Comparison of ENCODE assay signal across 12 cellular contexts in genomic region chr7:155741061-155741460, GRCh38.
DNase-seq lines count a peak whose midpoint lies in the region; ATAC-seq and TF ChIP-seq lines count a peak whose summit lies in the region.
"Had no signal": no experiment of that assay in that cellular context is flagged by ENCODE, and none has a peak within 500 bp of the region (broad histone marks: within the 10 kb centered on the region; RNA-seq: fewer than 3 reads in every experiment).

No MANE protein-coding gene starts in this region.

- H2AFZ ChIP-seq in mammary epithelial cell (ENCODE audit: low read depth, low read length): no peak overlapping the region

- peaks cover 81% of the 10 kb centered on the region for H3K36me3 Mint-ChIP-seq in MCF 10A (ENCODE audit: insufficient read depth, unreplicated experiment)
- H3K36me3 Mint-ChIP-seq in activated T-helper 2 cell treated with anti-CD3 and anti-CD28 coated beads, Interferon-gamma antibody, Interleukin-2, Interleukin-4, amounts not matched to agents 10 μg/mL and 5 μg/mL and 100 μg/mL, durations not matched to agents 14 hours and 24 hours and 36 hours (ENCODE audit: low read depth): peaks cover 85% of the 10 kb centered on the region
- H3K36me3 Mint-ChIP-seq in stimulated activated memory B cell treated with anti-CD40 and anti-IgM and Interleukin-4, amounts not matched to agents 10 μg/mL and 1 μg/mL and 100 μg/mL, for 72 hours: peaks cover 75% of the 10 kb centered on the region
- H3K36me3 Mint-ChIP-seq in effector memory CD8-positive, alpha-beta T cell (ENCODE audit: insufficient read depth): peaks cover 83% of the 10 kb centered on the region

- WGBS in mammary epithelial cell (ENCODE audit: low coverage, missing lambda C conversion rate): 72% methylated on average over 5 of the region's 8 CpGs

- no peaks in the 10 kb centered on the region for H3K4me1 Mint-ChIP-seq in MCF 10A (ENCODE audit: insufficient read depth, unreplicated experiment)
- H3K4me1 Mint-ChIP-seq in activated T-helper 2 cell treated with anti-CD3 and anti-CD28 coated beads, Interferon-gamma antibody, Interleukin-2, Interleukin-4, amounts not matched to agents 10 μg/mL and 5 μg/mL and 100 μg/mL, durations not matched to agents 14 hours and 24 hours and 36 hours (ENCODE audit: low read depth): peaks cover 69% of the 10 kb centered on the region
- peaks cover 21% of the 10 kb centered on the region for H3K4me1 Mint-ChIP-seq in stimulated activated memory B cell treated with anti-CD40 and anti-IgM and Interleukin-4, amounts not matched to agents 10 μg/mL and 1 μg/mL and 100 μg/mL, for 72 hours
- peaks cover 9 to 24% of the 10 kb centered on the region in 2 donors for H3K4me1 Mint-ChIP-seq in effector memory CD8-positive, alpha-beta T cell (ENCODE audit: low read depth in 2 of 2)

- intact Hi-C loops in MCF 10A (cut with micrococcal nuclease): no loop called here
- intact Hi-C loops in mammary epithelial cell (cut with micrococcal nuclease): no loop called here
- intact Hi-C loops in activated T-helper 2 cell treated with anti-CD3 and anti-CD28 coated beads, Interferon-gamma antibody, Interleukin-2, Interleukin-4, amounts not matched to agents 10 μg/mL and 5 μg/mL and 100 μg/mL, durations not matched to agents 14 hours and 24 hours and 36 hours (cut with micrococcal nuclease): no loop called here

- CTCF ChIA-PET in MCF 10A (lab: Yijun Ruan, JAX): interaction anchor here (0.6 to 7.6 kb wide), 5 partner anchors 21 to 1055 kb away, joined by 4 to 74 read pairs (median 4); no protein-coding TSS in a partner anchor
- CTCF ChIA-PET in mammary epithelial cell (lab: Charles Lee; ENCODE audit: low non-redundant PET): no interaction called here

- no peak overlapping the region for H3K27ac Mint-ChIP-seq in MCF 10A (ENCODE audit: low read depth, unreplicated experiment)
- peak overlapping the region; percentile 76 for H3K27ac Mint-ChIP-seq in activated T-helper 2 cell treated with anti-CD3 and anti-CD28 coated beads, Interferon-gamma antibody, Interleukin-2, Interleukin-4, amounts not matched to agents 10 μg/mL and 5 μg/mL and 100 μg/mL, durations not matched to agents 14 hours and 24 hours and 36 hours
- peak overlapping the region; percentile 74 for H3K27ac Mint-ChIP-seq in stimulated activated memory B cell treated with anti-CD40 and anti-IgM and Interleukin-4, amounts not matched to agents 10 μg/mL and 1 μg/mL and 100 μg/mL, for 72 hours
- peak overlapping the region in 1 of 2 donors; percentile 86 for H3K27ac Mint-ChIP-seq in effector memory CD8-positive, alpha-beta T cell

- H3K4me3 Mint-ChIP-seq in MCF 10A (ENCODE audit: unreplicated experiment): no peak overlapping the region
- H3K4me3 Mint-ChIP-seq in activated T-helper 2 cell treated with anti-CD3 and anti-CD28 coated beads, Interferon-gamma antibody, Interleukin-2, Interleukin-4, amounts not matched to agents 10 μg/mL and 5 μg/mL and 100 μg/mL, durations not matched to agents 14 hours and 24 hours and 36 hours (ENCODE audit: low read depth): no peak overlapping the region
- H3K4me3 Mint-ChIP-seq in stimulated activated memory B cell treated with anti-CD40 and anti-IgM and Interleukin-4, amounts not matched to agents 10 μg/mL and 1 μg/mL and 100 μg/mL, for 72 hours: no peak overlapping the region
- no peak overlapping the region for H3K4me3 Mint-ChIP-seq in effector memory CD8-positive, alpha-beta T cell
- H3K4me3 Mint-ChIP-seq: immature natural killer cell had no signal

- BruUV-seq in MCF 10A (replicated peaks; lab: Mats Ljungman, UMichigan): no TSS peak
- no TSS peak for BruUV-seq in mammary epithelial cell (replicated peaks; lab: Mats Ljungman, UMichigan)

- peak; percentile 38 for DNase-seq in MCF 10A (ENCODE audit: unreplicated experiment)
- no peak for DNase-seq in mammary epithelial cell
- no peak for DNase-seq in activated T-helper 2 cell treated with anti-CD3 and anti-CD28 coated beads, Interferon-gamma antibody, Interleukin-2, Interleukin-4, amounts not matched to agents 10 μg/mL and 5 μg/mL and 100 μg/mL, durations not matched to agents 14 hours and 24 hours and 36 hours (ENCODE audit: low spot score)
- no peak for DNase-seq in effector memory CD8-positive, alpha-beta T cell
- no peak for DNase-seq in NCI-H1092 treated with DMSO at 0.1 percent for 48 hours (lab: John Stamatoyannopoulos, UW)
- DNase-seq: activated CD4-positive, CD25-positive, alpha-beta regulatory T cell treated with anti-CD3 and anti-CD28 coated beads, Interleukin-2, amount 50 U/mL, for 72 hours; immature natural killer cell; NCI-H146 had no signal

- H3K4me2 ChIP-seq in mammary epithelial cell (ENCODE audit: insufficient read depth, low read depth, low read length): no peak overlapping the region

- in situ Hi-C loops in mammary epithelial cell (cut with MboI; ENCODE audit: low sequenced_read_pairs in 2 of 2): no loop called here

- H4K20me1 ChIP-seq in mammary epithelial cell (ENCODE audit: insufficient read depth, low read length): no peaks in the 10 kb centered on the region

- H3K79me2 ChIP-seq in mammary epithelial cell (ENCODE audit: insufficient read depth, low read length): peaks cover 19% of the 10 kb centered on the region

- H3K27me3 Mint-ChIP-seq in MCF 10A (ENCODE audit: insufficient read depth, unreplicated experiment): no peaks in the 10 kb centered on the region
- H3K27me3 Mint-ChIP-seq in activated T-helper 2 cell treated with anti-CD3 and anti-CD28 coated beads, Interferon-gamma antibody, Interleukin-2, Interleukin-4, amounts not matched to agents 10 μg/mL and 5 μg/mL and 100 μg/mL, durations not matched to agents 14 hours and 24 hours and 36 hours (ENCODE audit: low read depth): no peaks in the 10 kb centered on the region
- no peaks in the 10 kb centered on the region for H3K27me3 Mint-ChIP-seq in stimulated activated memory B cell treated with anti-CD40 and anti-IgM and Interleukin-4, amounts not matched to agents 10 μg/mL and 1 μg/mL and 100 μg/mL, for 72 hours
- no peaks in the 10 kb centered on the region for H3K27me3 Mint-ChIP-seq in effector memory CD8-positive, alpha-beta T cell

- no peaks in the 10 kb centered on the region for H3K9me3 ChIP-seq in mammary epithelial cell (replicated peaks; ENCODE audit: insufficient read depth, low read length)
- H3K9me3 ChIP-seq: stomach had no signal

- H3K9me3 Mint-ChIP-seq in MCF 10A (ENCODE audit: unreplicated experiment): no peaks in the 10 kb centered on the region
- no peaks in the 10 kb centered on the region for H3K9me3 Mint-ChIP-seq in activated T-helper 2 cell treated with anti-CD3 and anti-CD28 coated beads, Interferon-gamma antibody, Interleukin-2, Interleukin-4, amounts not matched to agents 10 μg/mL and 5 μg/mL and 100 μg/mL, durations not matched to agents 14 hours and 24 hours and 36 hours
- no peaks in the 10 kb centered on the region for H3K9me3 Mint-ChIP-seq in stimulated activated memory B cell treated with anti-CD40 and anti-IgM and Interleukin-4, amounts not matched to agents 10 μg/mL and 1 μg/mL and 100 μg/mL, for 72 hours
- H3K9me3 Mint-ChIP-seq in effector memory CD8-positive, alpha-beta T cell: no peaks in the 10 kb centered on the region
- H3K9me3 Mint-ChIP-seq: immature natural killer cell had no signal

- dilution Hi-C loops in mammary epithelial cell (cut with HindIII; ENCODE audit: low sequenced_read_pairs): no loop called here

- H3K4me3 ChIP-seq in mammary epithelial cell (replicated peaks in 1 of 3; ENCODE audit: insufficient read depth in 1 of 3, low read depth in 2 of 3, low read length in 3 of 3): no peak overlapping the region
- H3K4me3 ChIP-seq: stomach had no signal

- no peaks in the 10 kb centered on the region for H3K27me3 ChIP-seq in mammary epithelial cell (ENCODE audit: insufficient read depth, low read length)
- H3K27me3 ChIP-seq: stomach had no signal

- ATAC-seq in HG03354 (IDR thresholded peaks at IDR 0.05; ENCODE audit: poor library complexity, severe bottlenecking, unreplicated experiment) (peak; percentile 47), GM19455 (IDR thresholded peaks at IDR 0.05; ENCODE audit: unreplicated experiment) (no peak)
- ATAC-seq in stimulated activated memory B cell treated with anti-CD40 and anti-IgM and Interleukin-4, amounts not matched to agents 10 μg/mL and 1 μg/mL and 100 μg/mL, for 72 hours: no peak
- ATAC-seq in effector memory CD8-positive, alpha-beta T cell (replicated peaks): no peak

- TF ChIP-seq CTCF in MCF 10A (IDR thresholded peaks at IDR 0.05; ENCODE audit: unreplicated experiment) (no peak), mammary epithelial cell (conservative IDR thresholded peaks at IDR 0.05 in 1 of 2, IDR thresholded peaks at IDR 0.05 in 1 of 2; ENCODE audit: extremely low read depth in 1 of 2, insufficient read depth in 1 of 2, low read depth in 1 of 2, low read length in 2 of 2) (no peak)

- H3K27ac ChIP-seq in mammary epithelial cell (ENCODE audit: insufficient read depth, low read depth, low read length): no peak overlapping the region
- H3K27ac ChIP-seq: stomach had no signal

- H3K36me3 ChIP-seq in mammary epithelial cell (ENCODE audit: insufficient read depth, low read length): peaks cover 47% of the 10 kb centered on the region

- H3K9ac ChIP-seq in mammary epithelial cell (ENCODE audit: insufficient read depth, low read length): no peak overlapping the region

- H3K4me1 ChIP-seq in mammary epithelial cell (ENCODE audit: insufficient read depth, low read length): no peaks in the 10 kb centered on the region

- POLR2A ChIA-PET in MCF 10A (lab: Yijun Ruan, JAX): interaction anchor here (1.0 kb wide), 1 partner anchor 142 kb away, joined by 3 read pairs; no protein-coding TSS in a partner anchor
